ENCODE assay signal across 7 cellular contexts in genomic region chr4:153223418-153223792, GRCh38. TPM values are rescaled to one million over a fixed set of nuclear protein-coding genes. Genes with fewer than 3 reads are reported as not detected.
DNase-seq lines count a peak whose midpoint lies in the region; ATAC-seq lines count a peak whose summit lies in the region.

No MANE protein-coding gene starts in this region.

- peak overlapping the region; percentile 86 for H3K9ac ChIP-seq in GM23248

- no peaks in the 10 kb centered on the region for H4K20me1 ChIP-seq in GM23248 (ENCODE audit: insufficient read depth)

- no peaks in the 10 kb centered on the region for H3K9me3 ChIP-seq in GM23248 (ENCODE audit: low read depth)
- H3K9me3 ChIP-seq in T-helper 17 cell (ENCODE audit: control insufficient read depth, low read length, poor library complexity, severe bottlenecking) = no peaks in the 10 kb centered on the region

- peaks cover 4% of the 10 kb centered on the region for H3K36me3 Mint-ChIP-seq in T-helper 17 cell (ENCODE audit: low read depth)

- DNase-seq in GM23248 = peak; percentile 47
- no peak for DNase-seq in T-helper 17 cell
- no peak for DNase-seq in left cardiac atrium
- no peak for DNase-seq in NCI-H446 treated with DMSO at 0.1 percent for 48 hours (lab: John Stamatoyannopoulos, UW)
- no peak for DNase-seq in NK-92 treated with Interleukin-12 subunit alpha and Interleukin-12 subunit beta, amount 100 ng/mL, for 24 hours (lab: John Stamatoyannopoulos, UW)
- no peak for DNase-seq in NCI-H1694 (lab: John Stamatoyannopoulos, UW)

- H3K27ac ChIP-seq in GM23248 (peak overlapping the region; percentile 85), skin epidermis (peak overlapping the region in 20 of 21 experiments; percentile 64 to 91 (median 82))

- peak overlapping the region; percentile 85 for H2AFZ ChIP-seq in GM23248

- H3K4me3 ChIP-seq in GM23248 = peak overlapping the region; percentile 77
- peak overlapping the region; percentile 44 to 67 (median 57) for H3K4me3 ChIP-seq in skin epidermis

- H3K9me2 ChIP-seq in GM23248 (ENCODE audit: insufficient read depth) = no peaks in the 10 kb centered on the region

- H3K4me2 ChIP-seq in GM23248 (ENCODE audit: unreplicated experiment) = peak overlapping the region; percentile 100

- in situ Hi-C loops in GM23248 (cut with MboI) = no loop called here

- peaks cover 21% of the 10 kb centered on the region for H3K4me1 ChIP-seq in GM23248 (ENCODE audit: insufficient read depth)

- peak overlapping the region; percentile 92 for H3K4me3 Mint-ChIP-seq in T-helper 17 cell

- peak overlapping the region; percentile 79 for H3K27ac Mint-ChIP-seq in T-helper 17 cell

- H3F3A ChIP-seq in GM23248 (ENCODE audit: insufficient read depth) = peaks cover 27% of the 10 kb centered on the region

- H3K27me3 ChIP-seq in GM23248 (replicated peaks; ENCODE audit: insufficient read depth) = no peaks in the 10 kb centered on the region

- ATAC-seq in T-helper 17 cell (no peak), left cardiac atrium (peak; percentile 11 to 51)

- 2% methylated on average over 9 of the region's 9 CpGs for WGBS in GM23248 (ENCODE audit: low coverage in 1 of 2, low lambda C conversion rate in 2 of 2, missing lambda C conversion rate in 2 of 2), 2 experiments

- peaks cover 4% of the 10 kb centered on the region for H3K27me3 Mint-ChIP-seq in T-helper 17 cell

- intact Hi-C loops in left cardiac atrium (cut with DNase I) = no loop called here

- peaks cover 28% of the 10 kb centered on the region for H3K4me1 Mint-ChIP-seq in T-helper 17 cell

- H3K36me3 ChIP-seq in GM23248 (ENCODE audit: low read depth) = no peaks in the 10 kb centered on the region; the same call in 1 of the 2 replicates

- peaks cover 46% of the 10 kb centered on the region for H3K79me2 ChIP-seq in GM23248 (ENCODE audit: insufficient read depth)

RNA-seq across cellular contexts. Expression of gene TRIM2, which starts 19.2 kb away (rescaled TPM):
- 26.4 and 32.4 TPM in 2 replicates for total RNA-seq in GM23248 (2014; rRNA removed; shearing (Covaris generic))
- 10.7 and 12.3 TPM in 2 replicates for polyA plus RNA-seq in GM23248 (2016; fragmentation: Nextera tagmentation; extraction: Ambion mirVana)
- total RNA-seq in T-helper 17 cell (1 to 10 TPM; 4.3 to 9.5 TPM), left cardiac atrium (10 to 100 TPM; 19.8 to 22.6 TPM)
